In the genomic region with DNA sequence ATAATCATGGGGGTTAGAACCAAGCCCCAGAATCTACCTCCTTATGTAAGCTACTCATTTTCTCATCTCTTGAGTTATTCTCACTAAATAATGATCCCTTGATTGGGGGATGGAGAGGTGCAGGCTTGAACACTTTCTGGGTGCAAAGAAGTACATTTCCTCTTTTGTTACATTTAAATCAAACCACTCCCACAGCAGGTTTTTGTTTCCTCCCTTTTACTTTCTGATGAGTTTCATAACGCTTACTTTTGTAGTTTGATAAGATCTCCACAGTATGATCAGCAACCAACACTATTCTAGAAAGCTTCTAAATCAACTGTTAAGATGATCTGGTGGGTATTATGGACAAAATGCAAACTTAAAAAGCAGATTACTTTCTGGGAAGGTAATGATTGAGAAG, we compare ENCODE assay signal across 18 cellular contexts. TPM values are rescaled to one million over a fixed set of nuclear protein-coding genes. Genes with fewer than 3 reads are reported as not detected.
DNase-seq lines count a peak whose midpoint lies in the region; ATAC-seq, FAIRE-seq and TF ChIP-seq lines count a peak whose summit lies in the region.
"Had no signal": no experiment of that assay in that cellular context is flagged by ENCODE, and none has a peak within 500 bp of the region (broad histone marks: within the 10 kb centered on the region; RNA-seq: fewer than 3 reads in every experiment).

No MANE protein-coding gene starts in this region.

- peak overlapping the region; percentile 2 to 66 (median 62) for H3K4me3 Mint-ChIP-seq in CD8-positive, alpha-beta memory T cell
- peak overlapping the region; percentile 75 for H3K4me3 Mint-ChIP-seq in activated B cell treated with CpG ODN at 0.5 μM for 24 hours
- peak overlapping the region; percentile 70 to 85 (median 80) for H3K4me3 Mint-ChIP-seq in naive thymus-derived CD4-positive, alpha-beta T cell
- H3K4me3 Mint-ChIP-seq: neural crest cell had no signal

- H3K27ac Mint-ChIP-seq in CD8-positive, alpha-beta memory T cell = peak overlapping the region; percentile 20 to 96 (median 88)
- H3K27ac Mint-ChIP-seq in activated B cell treated with CpG ODN at 0.5 μM for 24 hours = peak overlapping the region; percentile 93
- H3K27ac Mint-ChIP-seq in naive thymus-derived CD4-positive, alpha-beta T cell = peak overlapping the region; percentile 86 to 98 (median 91)

- CTCF ChIA-PET in CD8-positive, alpha-beta memory T cell (lab: Charles Lee) = interaction anchor here (0.7 to 2.9 kb wide), 7 partner anchors 9 to 229 kb away, joined by 3 to 17 read pairs (median 4); no protein-coding TSS in a partner anchor
- CTCF ChIA-PET in activated B cell treated with CpG ODN at 0.5 μM for 24 hours (lab: Charles Lee) = interaction anchor here (1.0 to 2.6 kb wide), 6 partner anchors 9 to 243 kb away, joined by 3 to 14 read pairs (median 5); partner anchors contain the start of gene NEMF
- CTCF ChIA-PET in naive thymus-derived CD4-positive, alpha-beta T cell (lab: Charles Lee) = interaction anchor here (1.0 to 2.3 kb wide), 6 partner anchors 9 to 243 kb away, joined by 3 to 23 read pairs (median 6); partner anchors contain the start of gene NEMF

- H3K9me3 Mint-ChIP-seq in CD8-positive, alpha-beta memory T cell = no peaks in the 10 kb centered on the region
- H3K9me3 Mint-ChIP-seq in activated B cell treated with CpG ODN at 0.5 μM for 24 hours = no peaks in the 10 kb centered on the region
- H3K9me3 Mint-ChIP-seq in naive thymus-derived CD4-positive, alpha-beta T cell = peaks cover 0 to 2% (median 0%) of the 10 kb centered on the region in 11 donors

- FAIRE-seq in GM19239 (lab: Jason Lieb, UNC) = peak; percentile 52
- FAIRE-seq: G401.6 had no signal

- TF ChIP-seq CTCF in activated B cell treated with CpG ODN at 0.5 μM for 24 hours (IDR thresholded peaks at IDR 0.05) = no peak
- TF ChIP-seq CTCF in brain microvascular endothelial cell (IDR thresholded peaks at IDR 0.05; ENCODE audit: low read depth, low read length, missing control alignments) = no peak

- H3K36me3 Mint-ChIP-seq in CD8-positive, alpha-beta memory T cell = peaks cover 0 to 9% (median 2%) of the 10 kb centered on the region in 3 donors
- H3K36me3 Mint-ChIP-seq in activated B cell treated with CpG ODN at 0.5 μM for 24 hours (ENCODE audit: low read depth) = peaks cover 28% of the 10 kb centered on the region
- peaks cover 0 to 25% (median 4%) of the 10 kb centered on the region in 5 donors for H3K36me3 Mint-ChIP-seq in naive thymus-derived CD4-positive, alpha-beta T cell

- H3K27me3 Mint-ChIP-seq in CD8-positive, alpha-beta memory T cell = peaks cover 0 to 1% of the 10 kb centered on the region in 2 donors
- no peaks in the 10 kb centered on the region for H3K27me3 Mint-ChIP-seq in activated B cell treated with CpG ODN at 0.5 μM for 24 hours
- peaks cover 0 to 5% (median 0%) of the 10 kb centered on the region in 5 donors for H3K27me3 Mint-ChIP-seq in naive thymus-derived CD4-positive, alpha-beta T cell

- ATAC-seq in activated B cell treated with CpG ODN at 0.5 μM for 24 hours (ENCODE audit: low read depth) = peak; percentile 61
- peak; percentile 85 for ATAC-seq in naive thymus-derived CD4-positive, alpha-beta T cell
- ATAC-seq: left lung, Panc1, right cardiac atrium had no signal

- intact Hi-C loops in activated B cell treated with CpG ODN at 0.5 μM for 24 hours (cut with micrococcal nuclease) = loop anchor here (1.0 kb wide), 2 partner anchors 8 to 11 kb away; no protein-coding TSS in a partner anchor
- intact Hi-C loops in naive thymus-derived CD4-positive, alpha-beta T cell (cut with micrococcal nuclease) = loop anchor here (1.0 to 2.0 kb wide), 6 partner anchors 8 to 95 kb away; no protein-coding TSS in a partner anchor

- peaks cover 70% of the 10 kb centered on the region for H3K4me1 ChIP-seq in CD8-positive, alpha-beta memory T cell (ENCODE audit: insufficient read depth, low read length)
- peaks cover 20 to 68% of the 10 kb centered on the region in 2 donors for H3K4me1 ChIP-seq in naive thymus-derived CD4-positive, alpha-beta T cell (ENCODE audit: control insufficient read depth in 2 of 2, insufficient read depth in 2 of 2, low read length in 2 of 2)
- H3K4me1 ChIP-seq: HAP-1, left lung had no signal

- in situ Hi-C loops in brain microvascular endothelial cell (cut with HindIII; ENCODE audit: low pct_ligation_motif_present, low sequenced_read_pairs) = no loop called here

- H3K27ac ChIP-seq in CD8-positive, alpha-beta memory T cell (ENCODE audit: low read depth, low read length) = no peak overlapping the region
- peak overlapping the region; percentile 76 for H3K27ac ChIP-seq in naive thymus-derived CD4-positive, alpha-beta T cell (ENCODE audit: low read depth, low read length)
- no peak overlapping the region for H3K27ac ChIP-seq in brain microvascular endothelial cell
- H3K27ac ChIP-seq: C4-2B, left lung had no signal

- peaks cover 52 to 67% (median 65%) of the 10 kb centered on the region in 3 donors for H3K4me1 Mint-ChIP-seq in CD8-positive, alpha-beta memory T cell
- H3K4me1 Mint-ChIP-seq in activated B cell treated with CpG ODN at 0.5 μM for 24 hours = peaks cover 84% of the 10 kb centered on the region
- H3K4me1 Mint-ChIP-seq in naive thymus-derived CD4-positive, alpha-beta T cell = peaks cover 55 to 97% (median 82%) of the 10 kb centered on the region in 7 donors
- H3K4me1 Mint-ChIP-seq: neural crest cell had no signal

- DNase-seq in CD8-positive, alpha-beta memory T cell = peak in 2 of 5 donors; percentile 43 to 57
- DNase-seq in GM19239 (ENCODE audit: insufficient read length, low spot score) (no peak), activated B cell treated with CpG ODN at 0.5 μM for 24 hours (no peak), DMS 273 treated with DMSO at 0.1 percent for 48 hours (lab: John Stamatoyannopoulos, UW) (no peak), brain microvascular endothelial cell (no peak), mesenteric fat pad (ENCODE audit: low spot score) (no peak)
- peak in 7 of 9 donors; percentile 45 to 73 (median 60) for DNase-seq in naive thymus-derived CD4-positive, alpha-beta T cell
- DNase-seq: amygdala, cortex of kidney, left lung, NCI-H1092 treated with DMSO at 0.1 percent for 48 hours, NCI-H446, right cardiac atrium had no signal

- no peaks in the 10 kb centered on the region for H3K27me3 ChIP-seq in CD8-positive, alpha-beta memory T cell (ENCODE audit: insufficient read depth, low read length, poor library complexity, severe bottlenecking)
- H3K27me3 ChIP-seq in naive thymus-derived CD4-positive, alpha-beta T cell (ENCODE audit: control insufficient read depth in 2 of 2, insufficient read depth in 2 of 2, low read length in 2 of 2) = no peaks in the 10 kb centered on the region
- no peaks in the 10 kb centered on the region for H3K27me3 ChIP-seq in brain microvascular endothelial cell (replicated peaks)
- H3K27me3 ChIP-seq: left lung had no signal

- peak overlapping the region; percentile 39 for H3K4me3 ChIP-seq in CD8-positive, alpha-beta memory T cell (ENCODE audit: low read length)
- peak overlapping the region; percentile 35 for H3K4me3 ChIP-seq in naive thymus-derived CD4-positive, alpha-beta T cell (ENCODE audit: low read length)
- no peak overlapping the region for H3K4me3 ChIP-seq in brain microvascular endothelial cell (ENCODE audit: low read depth, low read length)
- H3K4me3 ChIP-seq: HAP-1, left lung had no signal

- H3K36me3 ChIP-seq in CD8-positive, alpha-beta memory T cell (ENCODE audit: insufficient read depth, low read length) = no peaks in the 10 kb centered on the region
- H3K36me3 ChIP-seq in naive thymus-derived CD4-positive, alpha-beta T cell (ENCODE audit: control insufficient read depth in 2 of 3, insufficient read depth in 3 of 3, low read length in 3 of 3) = no peaks in the 10 kb centered on the region
- no peaks in the 10 kb centered on the region for H3K36me3 ChIP-seq in brain microvascular endothelial cell (replicated peaks)
- H3K36me3 ChIP-seq: HAP-1 had no signal

- POLR2A ChIA-PET in CD8-positive, alpha-beta memory T cell (lab: Charles Lee) = interaction anchor here (0.5 to 1.5 kb wide), 6 partner anchors 9 to 234 kb away, joined by 3 to 10 read pairs (median 4); no protein-coding TSS in a partner anchor
- POLR2A ChIA-PET in activated B cell treated with CpG ODN at 0.5 μM for 24 hours (lab: Charles Lee) = interaction anchor here (0.5 to 5.7 kb wide), 19 partner anchors 8 to 243 kb away, joined by 3 to 39 read pairs (median 6); partner anchors contain the start of genes ARF6, NEMF and VCPKMT
- POLR2A ChIA-PET in naive thymus-derived CD4-positive, alpha-beta T cell (lab: Charles Lee) = interaction anchor here (0.8 to 22.1 kb wide), 21 partner anchors 8 to 328 kb away, joined by 3 to 328 read pairs (median 7); partner anchors contain the start of genes ARF6, KLHDC2, NEMF and VCPKMT

- H3K9me3 ChIP-seq in CD8-positive, alpha-beta memory T cell (ENCODE audit: low read length) = no peaks in the 10 kb centered on the region
- H3K9me3 ChIP-seq in naive thymus-derived CD4-positive, alpha-beta T cell (ENCODE audit: control insufficient read depth in 2 of 3, low read length in 3 of 3) = no peaks in the 10 kb centered on the region
- H3K9me3 ChIP-seq: HAP-1, left lung had no signal

RNA-seq across cellular contexts. Expression of gene VCPKMT, which starts 20.5 kb away (rescaled TPM):
- total RNA-seq in CD8-positive, alpha-beta memory T cell = 10 to 100 TPM; 16.5 to 19.9 TPM
- 11.7 TPM for polyA plus RNA-seq in CD8-positive, alpha-beta memory T cell
- total RNA-seq in activated B cell treated with CpG ODN at 0.5 μM for 24 hours (19.9 and 20.8 TPM in 2 replicates), mesenteric fat pad (5.8 TPM)
- total RNA-seq in naive thymus-derived CD4-positive, alpha-beta T cell = 10 to 100 TPM; 10.3 to 25.9 (median 17.4) TPM
- polyA plus RNA-seq in naive thymus-derived CD4-positive, alpha-beta T cell = 10 to 100 TPM in 1 of 2 donors, 1 to 10 TPM in 1; 7.5 to 13.4 TPM

Comparison
In these comparisons a context has a peak if more than half of its experiments do, and no peak if none do; other contexts are left out.
1. DNase-seq: peak in naive thymus-derived CD4-positive, alpha-beta T cell (7 of 9); none in GM19239 (single experiment), activated B cell treated with CpG ODN at 0.5 μM for 24 hours (single experiment), DMS 273 treated with DMSO at 0.1 percent for 48 hours (single experiment), brain microvascular endothelial cell (single experiment) and mesenteric fat pad (single experiment).
2. Peak in every context shown above with its lines, with median percentiles within 50 percentile points of each other: H3K27ac Mint-ChIP-seq and H3K4me3 Mint-ChIP-seq.